Comparison of ENCODE assay signal across 9 cellular contexts in genomic region chr7:101125989-101126650, GRCh38. TPM values are rescaled to one million over a fixed set of nuclear protein-coding genes. Genes with fewer than 3 reads are reported as not detected.
DNase-seq lines count a peak whose midpoint lies in the region; ATAC-seq, FAIRE-seq and TF ChIP-seq lines count a peak whose summit lies in the region.
"Had no signal": no experiment of that assay in that cellular context is flagged by ENCODE, and none has a peak within 500 bp of the region (broad histone marks: within the 10 kb centered on the region; RNA-seq: fewer than 3 reads in every experiment).

No MANE protein-coding gene starts in this region.

- H3K27me3 ChIP-seq in osteoblast (ENCODE audit: insufficient read depth, low read length), result no peaks in the 10 kb centered on the region

- peaks cover 57% of the 10 kb centered on the region for H3K4me1 ChIP-seq in osteoblast (ENCODE audit: insufficient read depth, low read length)

- no peak overlapping the region for H3K27ac Mint-ChIP-seq in activated naive CD8-positive, alpha-beta T cell treated with anti-CD3 and anti-CD28 coated beads, Interleukin-2, amount 50 U/mL, for 24 hours

- no peaks in the 10 kb centered on the region for H3K36me3 Mint-ChIP-seq in activated naive CD8-positive, alpha-beta T cell treated with anti-CD3 and anti-CD28 coated beads, Interleukin-2, amount 50 U/mL, for 24 hours (ENCODE audit: low read depth)

- peaks cover 47% of the 10 kb centered on the region for H3K4me1 Mint-ChIP-seq in activated naive CD8-positive, alpha-beta T cell treated with anti-CD3 and anti-CD28 coated beads, Interleukin-2, amount 50 U/mL, for 24 hours

- no peak overlapping the region for H3K4me3 Mint-ChIP-seq in activated naive CD8-positive, alpha-beta T cell treated with anti-CD3 and anti-CD28 coated beads, Interleukin-2, amount 50 U/mL, for 24 hours

- H3K4me3 ChIP-seq in HFF-Myc (replicated peaks; ENCODE audit: low read depth, low read length) (peak overlapping the region; percentile 52), fibroblast of mammary gland (ENCODE audit: control insufficient read depth, low read depth, low read length) (peak overlapping the region; percentile 99), osteoblast (ENCODE audit: insufficient read depth, low read length) (peak overlapping the region; percentile 82)

- H3K79me2 ChIP-seq in osteoblast (ENCODE audit: insufficient read depth, low read length), result peaks cover 27% of the 10 kb centered on the region

- H3K27me3 Mint-ChIP-seq in activated naive CD8-positive, alpha-beta T cell treated with anti-CD3 and anti-CD28 coated beads, Interleukin-2, amount 50 U/mL, for 24 hours, result peaks cover 59% of the 10 kb centered on the region

- H3K4me2 ChIP-seq in osteoblast (ENCODE audit: insufficient read depth, low read length), result peak overlapping the region; percentile 98

- H3K9me3 Mint-ChIP-seq in activated naive CD8-positive, alpha-beta T cell treated with anti-CD3 and anti-CD28 coated beads, Interleukin-2, amount 50 U/mL, for 24 hours, result no peaks in the 10 kb centered on the region

- H2AFZ ChIP-seq in osteoblast (ENCODE audit: low read length), result no peak overlapping the region

- DNase-seq in Daoy (ENCODE audit: low read depth) (peak; percentile 99), HFF-Myc (ENCODE audit: extremely low read depth, low read depth) (peak; percentile 55), RCC 7860 (ENCODE audit: low spot score) (peak; percentile 97), fibroblast of mammary gland (ENCODE audit: low read depth) (peak; percentile 85), osteoblast (ENCODE audit: insufficient read length, low spot score, missing footprints) (peak; percentile 69), NCI-H748 (lab: John Stamatoyannopoulos, UW; ENCODE audit: unreplicated experiment) (no peak)
- DNase-seq in activated naive CD8-positive, alpha-beta T cell treated with anti-CD3 and anti-CD28 coated beads, Interleukin-2, amount 50 U/mL, for 24 hours, result no peak

- peaks cover 27% of the 10 kb centered on the region for H4K20me1 ChIP-seq in osteoblast (ENCODE audit: insufficient read depth, low read length)

- peak overlapping the region; percentile 98 for H3K27ac ChIP-seq in osteoblast (ENCODE audit: low read depth, low read length)

- TF ChIP-seq CTCF in HFF-Myc (IDR thresholded peaks at IDR 0.05; ENCODE audit: low read depth, low read length, missing control alignments), result no peak
- TF ChIP-seq CTCF in fibroblast of mammary gland (conservative IDR thresholded peaks at IDR 0.05; ENCODE audit: control insufficient read depth, insufficient read depth, low read depth, low read length), result no peak
- TF ChIP-seq CTCF in osteoblast (IDR thresholded peaks at IDR 0.05; ENCODE audit: extremely low read depth, low read depth, low read length), result no peak

- H3K36me3 ChIP-seq in osteoblast (ENCODE audit: insufficient read depth, low read length), result peaks cover 30% of the 10 kb centered on the region

- no peaks in the 10 kb centered on the region for H3K9me3 ChIP-seq in osteoblast (ENCODE audit: low read depth, low read length)

- FAIRE-seq in RCC 7860 (lab: Jason Lieb, UNC), result no peak

- ATAC-seq in HG02852 (IDR thresholded peaks at IDR 0.05; ENCODE audit: unreplicated experiment), result no peak
- no peak for ATAC-seq in activated naive CD8-positive, alpha-beta T cell treated with anti-CD3 and anti-CD28 coated beads, Interleukin-2, amount 50 U/mL, for 24 hours

RNA-seq across cellular contexts. Expression of gene SERPINE1, which starts 0.8 kb away (rescaled TPM):
- 674 and 845 TPM in 2 replicates for total RNA-seq in Daoy (2014; rRNA removed; shearing (Covaris generic))
- total RNA-seq in osteoblast, result 237 and 278 TPM in 2 replicates

RNA-seq across cellular contexts. Expression of gene AP1S1, which starts 28.2 kb away (rescaled TPM):
- 320 and 364 TPM in 2 replicates for total RNA-seq in Daoy (2014; rRNA removed; shearing (Covaris generic))
- total RNA-seq in osteoblast, result 101 and 102 TPM in 2 replicates

RNA-seq across cellular contexts. Expression of gene VGF, which starts 39.2 kb away (rescaled TPM):
- 6.5 and 10.3 TPM in 2 replicates for total RNA-seq in Daoy (2014; rRNA removed; shearing (Covaris generic))
- 0.36 TPM in 1 of 2 replicates, not detected in the other for total RNA-seq in osteoblast
- total RNA-seq: glomerular endothelial cell had no signal

RNA-seq across cellular contexts. Expression of gene TRIM56, which starts 40.8 kb away (rescaled TPM):
- total RNA-seq in Daoy (2014; rRNA removed; shearing (Covaris generic)), result 9.8 and 12.6 TPM in 2 replicates
- total RNA-seq in osteoblast, result 13.8 and 14.7 TPM in 2 replicates

RNA-seq across cellular contexts. Expression of gene NAT16, which starts 54.0 kb away (rescaled TPM):
- not detected in 2 replicates for total RNA-seq in Daoy (2014; rRNA removed; shearing (Covaris generic))
- not detected in 2 replicates for total RNA-seq in osteoblast
- total RNA-seq: glomerular endothelial cell had no signal

Comparison
In these comparisons a context has a peak if more than half of its experiments do, and no peak if none do; other contexts are left out.
1. DNase-seq: peak in Daoy (single experiment), HFF-Myc (single experiment), RCC 7860 (single experiment), fibroblast of mammary gland (single experiment) and osteoblast (single experiment); none in NCI-H748 (single experiment) and activated naive CD8-positive, alpha-beta T cell treated with anti-CD3 and anti-CD28 coated beads, Interleukin-2, amount 50 U/mL, for 24 hours (single experiment).
2. Peak in every context shown above with its lines, with median percentiles within 50 percentile points of each other: H3K4me3 ChIP-seq.